Comparison of ENCODE assay signal across 28 cellular contexts in genomic region chr14:91216731-91217226, GRCh38.
"Had no signal": no experiment of that assay in that cellular context is flagged by ENCODE, and none has a peak within 500 bp of the region (broad histone marks: within the 10 kb centered on the region; RNA-seq: fewer than 3 reads in every experiment).

No MANE protein-coding gene starts in this region.

- H3K27ac Mint-ChIP-seq: mesothelial cell of epicardium had no signal

- H3K27ac ChIP-seq: epithelial cell of prostate, gastrocnemius medialis, heart left ventricle, hepatocyte, ovary, psoas muscle, stomach had no signal

- H3K9me3 ChIP-seq: gastrocnemius medialis, heart left ventricle, mucosa of descending colon, ovary, psoas muscle, sigmoid colon, stomach, thyroid gland had no signal

- H3K4me3 Mint-ChIP-seq: effector memory CD8-positive, alpha-beta T cell; mesothelial cell of epicardium; naive B cell; natural killer cell treated with Interleukin-12 subunit alpha and Interleukin-12 subunit beta and Interleukin-15 and Interleukin-18, amount 100 ng/mL, for 72 hours; stimulated activated effector memory CD8-positive, alpha-beta T cell treated with anti-CD3 and anti-CD28 coated beads, Interleukin-12 subunit alpha, Interleukin-12 subunit beta, amount 100 ng/mL, for 72 hours had no signal

- H3K4me1 ChIP-seq: gastrocnemius medialis, psoas muscle, sigmoid colon had no signal

- H3K79me2 ChIP-seq: hepatocyte had no signal

- H3K27me3 ChIP-seq: gastrocnemius medialis, heart left ventricle, hepatocyte, ovary, sigmoid colon, stomach, thyroid gland had no signal

- H2AFZ ChIP-seq: hepatocyte had no signal

- ATAC-seq: effector memory CD8-positive, alpha-beta T cell; esophagus mucosa; gastrocnemius medialis; heart left ventricle; left lobe of liver; mucosa of descending colon; natural killer cell treated with Interleukin-12 subunit alpha and Interleukin-12 subunit beta and Interleukin-15 and Interleukin-18, amount 100 ng/mL, for 72 hours; psoas muscle; right cardiac atrium; stimulated activated effector memory CD8-positive, alpha-beta T cell treated with anti-CD3 and anti-CD28 coated beads, Interleukin-12 subunit alpha, Interleukin-12 subunit beta, amount 100 ng/mL, for 72 hours had no signal

- H3K27me3 Mint-ChIP-seq: effector memory CD8-positive, alpha-beta T cell; naive B cell; natural killer cell treated with Interleukin-12 subunit alpha and Interleukin-12 subunit beta and Interleukin-15 and Interleukin-18, amount 100 ng/mL, for 72 hours had no signal

- H3K4me1 Mint-ChIP-seq: mesothelial cell of epicardium had no signal

- FAIRE-seq: kidney had no signal

- H3K9me3 Mint-ChIP-seq: effector memory CD8-positive, alpha-beta T cell; mesothelial cell of epicardium; naive B cell; natural killer cell treated with Interleukin-12 subunit alpha and Interleukin-12 subunit beta and Interleukin-15 and Interleukin-18, amount 100 ng/mL, for 72 hours; stimulated activated effector memory CD8-positive, alpha-beta T cell treated with anti-CD3 and anti-CD28 coated beads, Interleukin-12 subunit alpha, Interleukin-12 subunit beta, amount 100 ng/mL, for 72 hours had no signal

- DNase-seq: cortex of kidney; effector memory CD8-positive, alpha-beta T cell; foreskin fibroblast; gastrocnemius medialis; heart left ventricle; kidney; mesenchymal stem cell; mucosa of descending colon; naive B cell; occipital lobe; ovary; psoas muscle; right cardiac atrium; sigmoid colon; stimulated activated CD4-positive, alpha-beta T cell treated with anti-CD3 and anti-CD28 coated beads, Interleukin-2, amount 100 ng/mL, for 24 hours; stimulated activated CD4-positive, alpha-beta T cell treated with anti-CD3 and anti-CD28 coated beads, Interleukin-4, amount 100 ng/mL, for 24 hours; stimulated activated naive CD4-positive, alpha-beta T cell treated with Interleukin-2 at 50 U/mL for 16 hours; stomach; thyroid gland; trophoblast cell had no signal

- H3K4me3 ChIP-seq: gastrocnemius medialis, heart left ventricle, hepatocyte, lung, mucosa of descending colon, ovary, psoas muscle, sigmoid colon, stomach, thyroid gland had no signal

- H3K4me2 ChIP-seq: hepatocyte had no signal

- H3K36me3 ChIP-seq: ovary had no signal
